Comparison of ENCODE assay signal across 9 cellular contexts in genomic region chr11:702731-703461, GRCh38. TPM values are rescaled to one million over a fixed set of nuclear protein-coding genes. Genes with fewer than 3 reads are reported as not detected.
A peak's percentile ranks its signal among the peaks of the same experiment; 100 is the strongest.
DNase-seq lines count a peak whose midpoint lies in the region; ATAC-seq and TF ChIP-seq lines count a peak whose summit lies in the region.
"Had no signal": no experiment of that assay in that cellular context is flagged by ENCODE, and none has a peak within 500 bp of the region (broad histone marks: within the 10 kb centered on the region; RNA-seq: fewer than 3 reads in every experiment).

No MANE protein-coding gene starts in this region.

- peaks cover 54 to 87% (median 75%) of the 10 kb centered on the region in 10 experiments for H3K4me1 ChIP-seq in BLaER1 treated with 17β-estradiol and CSF1 and Interleukin-3, amounts not matched to agents 10 nM and 100 nM
- peaks cover 1% of the 10 kb centered on the region for H3K4me1 ChIP-seq in endocrine pancreas (ENCODE audit: control insufficient read depth, insufficient read depth, low read length)
- H3K4me1 ChIP-seq in H9 (ENCODE audit: insufficient read depth, low read length): peaks cover 3% of the 10 kb centered on the region; the same call in 1 of the 2 replicates

- ATAC-seq in omental fat pad (ENCODE audit: low FRiP score) (peak; percentile 60), GM19463 (IDR thresholded peaks at IDR 0.05; ENCODE audit: unreplicated experiment) (no peak)

- H3K14ac ChIP-seq in H9 (ENCODE audit: insufficient read depth, low read length): no peak overlapping the region

- H4K8ac ChIP-seq in H9 (replicated peaks; ENCODE audit: insufficient read length, low read depth, low read length): no peak overlapping the region

- peak overlapping the region in 1 of 11 experiments; percentile 28; a peak in 2 of 22 replicates for H3K9ac ChIP-seq in BLaER1 treated with 17β-estradiol and CSF1 and Interleukin-3, amounts not matched to agents 10 nM and 100 nM
- H3K9ac ChIP-seq in endocrine pancreas (ENCODE audit: control insufficient read depth, insufficient read depth, low read length): peak overlapping the region; percentile 51
- H3K9ac ChIP-seq in H9 (ENCODE audit: extremely low read depth, insufficient read length, low read length): no peak overlapping the region

- no peak overlapping the region for H3K4me3 Mint-ChIP-seq in H9

- no peak overlapping the region for H3K56ac ChIP-seq in H9 (ENCODE audit: insufficient read length, low read depth, low read length)

- H3K4me1 Mint-ChIP-seq in H9: peaks cover 15 to 23% of the 10 kb centered on the region in 2 experiments

- H3K36me3 ChIP-seq in BLaER1 treated with 17β-estradiol and CSF1 and Interleukin-3, amounts not matched to agents 10 nM and 100 nM: peaks cover 9 to 54% (median 28%) of the 10 kb centered on the region in 11 experiments
- no peaks in the 10 kb centered on the region for H3K36me3 ChIP-seq in endocrine pancreas (ENCODE audit: control insufficient read depth, insufficient read depth, low read length)

- no peaks in the 10 kb centered on the region for H3K9me3 Mint-ChIP-seq in H9

- no peak overlapping the region for H3T11ph ChIP-seq in H9 (ENCODE audit: low read length)

- H2BK120ac ChIP-seq in H9 (ENCODE audit: low read depth, low read length, poor library complexity, severe bottlenecking): no peak overlapping the region

- no peak overlapping the region for H4K91ac ChIP-seq in H9 (ENCODE audit: insufficient read length, low read depth, low read length)

- no peak overlapping the region for H3K18ac ChIP-seq in H9 (ENCODE audit: insufficient read length, low read depth, low read length)

- H3K36me3 Mint-ChIP-seq in H9 (ENCODE audit: insufficient read depth in 1 of 3, low read depth in 3 of 3): peaks cover 2 to 12% (median 12%) of the 10 kb centered on the region in 3 experiments; a peak in 5 of 7 replicates

- peaks cover 0 to 10% (median 0%) of the 10 kb centered on the region in 11 experiments; a peak in 8 of 22 replicates for H3K9me3 ChIP-seq in BLaER1 treated with 17β-estradiol and CSF1 and Interleukin-3, amounts not matched to agents 10 nM and 100 nM (replicated peaks in 1 of 11)
- no peaks in the 10 kb centered on the region for H3K9me3 ChIP-seq in endocrine pancreas (ENCODE audit: control insufficient read depth, low read length)
- no peaks in the 10 kb centered on the region for H3K9me3 ChIP-seq in H9 (ENCODE audit: control insufficient read depth, low read depth, low read length)

- peak overlapping the region in 1 of 3 experiments; percentile 24; a peak in 1 of 7 replicates for H3K27ac Mint-ChIP-seq in H9

- H4K5ac ChIP-seq in H9 (ENCODE audit: insufficient read length, low read depth, low read length): no peak overlapping the region

- H3K23me2 ChIP-seq in H9 (ENCODE audit: insufficient read length, low read depth, low read length, poor library complexity, severe bottlenecking): peaks cover 3% of the 10 kb centered on the region

- H3K27me3 ChIP-seq in BLaER1 treated with 17β-estradiol and CSF1 and Interleukin-3, amounts not matched to agents 10 nM and 100 nM: peaks cover 29 to 39% (median 35%) of the 10 kb centered on the region in 11 experiments
- H3K27me3 ChIP-seq in endocrine pancreas (ENCODE audit: control insufficient read depth, insufficient read depth, low read length) (no peaks in the 10 kb centered on the region), H9 (ENCODE audit: insufficient read depth, low read length) (no peaks in the 10 kb centered on the region)

- H2BK15ac ChIP-seq in H9 (ENCODE audit: low read depth, low read length): no peak overlapping the region

- no peak overlapping the region for H2AK5ac ChIP-seq in H9 (ENCODE audit: insufficient read length, low read length)

- H2BK12ac ChIP-seq in H9 (ENCODE audit: insufficient read length, low read depth, low read length): no peak overlapping the region

- no peaks in the 10 kb centered on the region for H3K27me3 Mint-ChIP-seq in H9 (ENCODE audit: low read depth)

- no peak overlapping the region for H3K4me3 ChIP-seq in BLaER1 treated with 17β-estradiol and CSF1 and Interleukin-3, amounts not matched to agents 10 nM and 100 nM
- H3K4me3 ChIP-seq in endocrine pancreas (ENCODE audit: control insufficient read depth, insufficient read depth, low read length): no peak overlapping the region

- no peak for TF ChIP-seq CTCF in omental fat pad (IDR thresholded peaks at IDR 0.05)
- no peak for TF ChIP-seq CTCF in H9 (conservative IDR thresholded peaks at IDR 0.05)

- no CpG with 5 or more reads among the region's 21 CpGs for WGBS in H9 (ENCODE audit: extremely low coverage, insufficient read length, low lambda C conversion rate)

- no peak overlapping the region for H3K4ac ChIP-seq in H9 (ENCODE audit: low read depth, low read length)

- H2AFZ ChIP-seq in H9 (ENCODE audit: low read length): no peak overlapping the region

- peak overlapping the region in 6 of 11 experiments; percentile 28 to 86 (median 72); a peak in 12 of 22 replicates for H3K4me2 ChIP-seq in BLaER1 treated with 17β-estradiol and CSF1 and Interleukin-3, amounts not matched to agents 10 nM and 100 nM
- H3K4me2 ChIP-seq in H9 (ENCODE audit: insufficient read depth, insufficient read length, low read length): no peak overlapping the region

- no peak overlapping the region for H2BK5ac ChIP-seq in H9 (ENCODE audit: insufficient read length, low read length)

- DNase-seq in NCI-H2196 (lab: John Stamatoyannopoulos, UW; ENCODE audit: unreplicated experiment): peak; percentile 79
- DNase-seq in omental fat pad (ENCODE audit: low spot score): no peak
- no peak for DNase-seq in DMS153 (lab: John Stamatoyannopoulos, UW)
- DNase-seq in activated CD8-positive, alpha-beta memory T cell treated with anti-CD3 and anti-CD28 coated beads, Interleukin-2, amount 50 U/mL, for 48 hours: no peak
- no peak for DNase-seq in H9
- DNase-seq: activated T-cell treated with anti-CD3 and anti-CD28 coated beads, Interleukin-2, amount 50 U/mL, for 48 hours had no signal

- H3K27ac ChIP-seq in BLaER1 treated with 17β-estradiol and CSF1 and Interleukin-3, amounts not matched to agents 10 nM and 100 nM: peak overlapping the region in 4 of 11 experiments; percentile 19 to 31 (median 22); a peak in 3 of 22 replicates
- no peak overlapping the region for H3K27ac ChIP-seq in H9 (ENCODE audit: insufficient read length, low read depth, low read length)

- H3K79me1 ChIP-seq in H9 (ENCODE audit: insufficient read depth, low read depth, low read length, poor library complexity, severe bottlenecking): no peaks in the 10 kb centered on the region

- H2BK20ac ChIP-seq in H9 (ENCODE audit: low read depth, low read length, poor library complexity, severe bottlenecking): no peak overlapping the region

- no peak overlapping the region for H3K23ac ChIP-seq in H9 (ENCODE audit: insufficient read length, low read depth, low read length)

- H4K20me1 ChIP-seq in BLaER1 treated with 17β-estradiol and CSF1 and Interleukin-3, amounts not matched to agents 10 nM and 100 nM: peaks cover 0 to 74% (median 41%) of the 10 kb centered on the region in 11 experiments; a peak in 17 of 22 replicates
- H4K20me1 ChIP-seq in H9 (ENCODE audit: control insufficient read depth, insufficient read depth, insufficient read length): no peaks in the 10 kb centered on the region

- H3K79me2 ChIP-seq in H9 (ENCODE audit: insufficient read depth, low read length): no peaks in the 10 kb centered on the region

RNA-seq across cellular contexts. Expression of gene EPS8L2, which starts 3.1 kb away (rescaled TPM):
- 10 to 100 TPM; 14.1 to 27.6 (median 22.3) TPM for total RNA-seq in omental fat pad
- 92.8 and 101 TPM in 2 replicates for total RNA-seq in H9 (2021)

RNA-seq across cellular contexts. Expression of gene TMEM80, which starts 7.3 kb away (rescaled TPM):
- total RNA-seq in omental fat pad: 10 to 100 TPM; 16.9 to 31.5 (median 21.1) TPM
- total RNA-seq in H9 (2021): 15.3 and 23.6 TPM in 2 replicates

RNA-seq across cellular contexts. Expression of gene DEAF1, which starts 7.9 kb away (rescaled TPM):
- 10 to 100 TPM; 20.3 to 29.0 (median 23.0) TPM for total RNA-seq in omental fat pad
- total RNA-seq in H9 (2021): 67.3 and 68.6 TPM in 2 replicates

RNA-seq across cellular contexts. Expression of gene TALDO1, which starts 44.4 kb away (rescaled TPM):
- total RNA-seq in omental fat pad (100 to 1,000 TPM; 183 to 295 (median 239) TPM), H9 (2021) (268 and 300 TPM in 2 replicates)
